In genomic region chr1:215568287-215568692, GRCh38 we compare ENCODE assay signal across 8 cellular contexts. TPM values are rescaled to one million over a fixed set of nuclear protein-coding genes. Genes with fewer than 3 reads are reported as not detected.
DNase-seq lines count a peak whose midpoint lies in the region; ATAC-seq and TF ChIP-seq lines count a peak whose summit lies in the region.

No MANE protein-coding gene starts in this region.

- TF ChIP-seq CTCF in gastroesophageal sphincter (IDR thresholded peaks at IDR 0.05) (no peak), neutrophil (IDR thresholded peaks at IDR 0.05) (no peak)

- intact Hi-C loops in activated T-helper 1 cell treated with anti-CD3 and anti-CD28 coated beads, Interleukin-12 subunit alpha, Interleukin-12 subunit beta, Interleukin-2, Interleukin-4 antibody, amounts not matched to agents 30 ng/mL and 10 ng/mL and 1 ng/mL, durations not matched to agents 14 hours and 24 hours and 36 hours (cut with micrococcal nuclease): no loop called here

- 0% methylated on average over 1 to 4 of the region's 5 CpGs for WGBS in gastroesophageal sphincter (ENCODE audit: low coverage in 1 of 2), 2 donors

- peak; percentile 4 for ATAC-seq in HG03354 (IDR thresholded peaks at IDR 0.05; ENCODE audit: poor library complexity, severe bottlenecking, unreplicated experiment)
- ATAC-seq in gastroesophageal sphincter: peak; percentile 26
- no peak for ATAC-seq in GM21526 (IDR thresholded peaks at IDR 0.05; ENCODE audit: low FRiP score, unreplicated experiment)
- no peak for ATAC-seq in HG03039 (IDR thresholded peaks at IDR 0.05; ENCODE audit: unreplicated experiment)

- H3K27ac Mint-ChIP-seq in activated T-helper 1 cell treated with anti-CD3 and anti-CD28 coated beads, Interleukin-12 subunit alpha, Interleukin-12 subunit beta, Interleukin-2, Interleukin-4 antibody, amounts not matched to agents 30 ng/mL and 10 ng/mL and 1 ng/mL, durations not matched to agents 14 hours and 24 hours and 36 hours: peak overlapping the region; percentile 74

- H3K4me3 Mint-ChIP-seq in activated T-helper 1 cell treated with anti-CD3 and anti-CD28 coated beads, Interleukin-12 subunit alpha, Interleukin-12 subunit beta, Interleukin-2, Interleukin-4 antibody, amounts not matched to agents 30 ng/mL and 10 ng/mL and 1 ng/mL, durations not matched to agents 14 hours and 24 hours and 36 hours: peak overlapping the region; percentile 92

- no peaks in the 10 kb centered on the region for H3K36me3 ChIP-seq in gastroesophageal sphincter
- no peaks in the 10 kb centered on the region for H3K36me3 ChIP-seq in neutrophil

- DNase-seq in DMS53 treated with DMSO at 0.1 percent for 48 hours (lab: John Stamatoyannopoulos, UW; ENCODE audit: unreplicated experiment): peak; percentile 56
- DNase-seq in activated T-helper 1 cell treated with anti-CD3 and anti-CD28 coated beads, Interleukin-12 subunit alpha, Interleukin-12 subunit beta, Interleukin-2, Interleukin-4 antibody, amounts not matched to agents 30 ng/mL and 10 ng/mL and 1 ng/mL, durations not matched to agents 14 hours and 24 hours and 36 hours (ENCODE audit: low spot score): no peak
- no peak for DNase-seq in NCI-H1930 (lab: John Stamatoyannopoulos, UW)

- TF ChIP-seq POLR2A in gastroesophageal sphincter (IDR thresholded peaks at IDR 0.05): no peak

- H3K27me3 ChIP-seq in gastroesophageal sphincter (no peaks in the 10 kb centered on the region), neutrophil (peaks cover 20% of the 10 kb centered on the region)

- H3K9me3 ChIP-seq in gastroesophageal sphincter: no peaks in the 10 kb centered on the region
- no peaks in the 10 kb centered on the region for H3K9me3 ChIP-seq in neutrophil

- H3K4me1 Mint-ChIP-seq in activated T-helper 1 cell treated with anti-CD3 and anti-CD28 coated beads, Interleukin-12 subunit alpha, Interleukin-12 subunit beta, Interleukin-2, Interleukin-4 antibody, amounts not matched to agents 30 ng/mL and 10 ng/mL and 1 ng/mL, durations not matched to agents 14 hours and 24 hours and 36 hours (ENCODE audit: low read depth): peaks cover 34% of the 10 kb centered on the region

- peak overlapping the region; percentile 86 to 90 for H3K4me3 ChIP-seq in gastroesophageal sphincter
- peak overlapping the region; percentile 60 to 62 for H3K4me3 ChIP-seq in neutrophil (ENCODE audit: low read depth in 1 of 2, low read length in 1 of 2)

- H3K9me3 Mint-ChIP-seq in activated T-helper 1 cell treated with anti-CD3 and anti-CD28 coated beads, Interleukin-12 subunit alpha, Interleukin-12 subunit beta, Interleukin-2, Interleukin-4 antibody, amounts not matched to agents 30 ng/mL and 10 ng/mL and 1 ng/mL, durations not matched to agents 14 hours and 24 hours and 36 hours: no peaks in the 10 kb centered on the region

- H3K27ac ChIP-seq in gastroesophageal sphincter (peak overlapping the region; percentile 86 to 96 (median 94)), neutrophil (no peak overlapping the region)

- H3K36me3 Mint-ChIP-seq in activated T-helper 1 cell treated with anti-CD3 and anti-CD28 coated beads, Interleukin-12 subunit alpha, Interleukin-12 subunit beta, Interleukin-2, Interleukin-4 antibody, amounts not matched to agents 30 ng/mL and 10 ng/mL and 1 ng/mL, durations not matched to agents 14 hours and 24 hours and 36 hours (ENCODE audit: low read depth): no peaks in the 10 kb centered on the region

- peaks cover 11% of the 10 kb centered on the region for H3K27me3 Mint-ChIP-seq in activated T-helper 1 cell treated with anti-CD3 and anti-CD28 coated beads, Interleukin-12 subunit alpha, Interleukin-12 subunit beta, Interleukin-2, Interleukin-4 antibody, amounts not matched to agents 30 ng/mL and 10 ng/mL and 1 ng/mL, durations not matched to agents 14 hours and 24 hours and 36 hours (ENCODE audit: insufficient read depth)

- no peak for TF ChIP-seq EP300 in gastroesophageal sphincter (IDR thresholded peaks at IDR 0.05)

- H3K4me1 ChIP-seq in gastroesophageal sphincter (peaks cover 9 to 54% (median 20%) of the 10 kb centered on the region in 3 donors), neutrophil (ENCODE audit: control insufficient read depth in 1 of 2, insufficient read depth in 1 of 2, low read depth in 1 of 2, low read length in 1 of 2) (peaks cover 7 to 9% of the 10 kb centered on the region in 2 experiments)

RNA-seq across cellular contexts. Expression of gene KCTD3, which starts 1.2 kb away (rescaled TPM):
- total RNA-seq in activated T-helper 1 cell treated with anti-CD3 and anti-CD28 coated beads, Interleukin-12 subunit alpha, Interleukin-12 subunit beta, Interleukin-2, Interleukin-4 antibody, amounts not matched to agents 30 ng/mL and 10 ng/mL and 1 ng/mL, durations not matched to agents 14 hours and 24 hours and 36 hours: 4.7 and 5.5 TPM in 2 replicates
- 10 to 100 TPM; 67.9 to 77.3 (median 73.9) TPM for total RNA-seq in gastroesophageal sphincter

Comparison
In these comparisons a context has a peak if more than half of its experiments do, and no peak if none do; other contexts are left out.
1. ATAC-seq: peak in HG03354 (single experiment) and gastroesophageal sphincter (single experiment); none in GM21526 (single experiment) and HG03039 (single experiment).
2. RNA of gene KCTD3, which starts 1.2 kb away (total RNA-seq): 67.9 to 77.3 TPM in gastroesophageal sphincter; 4.7 to 5.5 TPM in activated T-helper 1 cell treated with anti-CD3 and anti-CD28 coated beads, Interleukin-12 subunit alpha, Interleukin-12 subunit beta, Interleukin-2, Interleukin-4 antibody, amounts not matched to agents 30 ng/mL and 10 ng/mL and 1 ng/mL, durations not matched to agents 14 hours and 24 hours and 36 hours; every median in the first group is over 10 times any median in the second.